Comparison of ENCODE assay signal across 1 cellular context in genomic region chr19:17266975-17267788, GRCh38.
TF ChIP-seq lines count a peak whose summit lies in the region.

TSS of gene BABAM1 (plus strand) at chr19:17267443. CDS start at chr19:17268807, 1,364 bp downstream.

TF ChIP-seq in A549, 52 proteins besides CTCF, POLR2A, EP300 and RAD21 (continued from another document):
- TF ChIP-seq REST (IDR thresholded peaks at IDR 0.05) (no peak), ZSCAN20 (CRISPR knock-in tag; IDR thresholded peaks at IDR 0.05) (peak; percentile 89; the same call in 1 of the 2 replicates), MAX (IDR thresholded peaks at IDR 0.05) (no peak), JUN (IDR thresholded peaks at IDR 0.05) (peak in 1 of 2 experiments; percentile 49; a peak in 1 of 5 replicates), CBX8 (IDR thresholded peaks at IDR 0.05) (no peak), FOSB (CRISPR knock-in tag; IDR thresholded peaks at IDR 0.05) (no peak), USF2 (IDR thresholded peaks at IDR 0.05) (no peak), NR3C1 (IDR thresholded peaks at IDR 0.05) (no peak), CEBPB (IDR thresholded peaks at IDR 0.05) (no peak), E2F6 (IDR thresholded peaks at IDR 0.05; ENCODE audit: borderline replicate concordance, low read depth) (no peak), ZC3H11A (IDR thresholded peaks at IDR 0.05) (no peak), MYC (IDR thresholded peaks at IDR 0.05; ENCODE audit: borderline replicate concordance, low read length) (no peak), GATA3 (IDR thresholded peaks at IDR 0.05; ENCODE audit: borderline replicate concordance) (no peak), MAFK (IDR thresholded peaks at IDR 0.05; ENCODE audit: partially characterized antibody) (no peak), ELK1 (IDR thresholded peaks at IDR 0.05; ENCODE audit: low read depth, low read length) (no peak), CBX2 (IDR thresholded peaks at IDR 0.05; ENCODE audit: borderline replicate concordance, low read depth) (no peak), RFX5 (IDR thresholded peaks at IDR 0.05) (0 out of 2 replicates have a peak, but pooled peaks have one; percentile 46), SREBF2 (IDR thresholded peaks at IDR 0.05) (no peak), PHF8 (IDR thresholded peaks at IDR 0.05; ENCODE audit: borderline replicate concordance, low read depth) (no peak), HES2 (IDR thresholded peaks at IDR 0.05) (no peak), FOSL2 (IDR thresholded peaks at IDR 0.05) (no peak), FOSL2 (CRISPR knock-in tag; IDR thresholded peaks at IDR 0.05) (no peak), HDAC2 (IDR thresholded peaks at IDR 0.05) (peak; percentile 72; the same call in 1 of the 2 replicates), NPAS2 (CRISPR knock-in tag; IDR thresholded peaks at IDR 0.05; ENCODE audit: borderline replicate concordance) (peak; percentile 59; the same call in 1 of the 2 replicates), HOXB13 (CRISPR knock-in tag; IDR thresholded peaks at IDR 0.05; ENCODE audit: low read depth) (peak; percentile 95), HEYL (CRISPR knock-in tag; IDR thresholded peaks at IDR 0.05) (peak; percentile 88)
